ENCODE assay signal across 8 cellular contexts in genomic region chr16:85564277-85565051, GRCh38. TPM values are rescaled to one million over a fixed set of nuclear protein-coding genes. Genes with fewer than 3 reads are reported as not detected.
DNase-seq lines count a peak whose midpoint lies in the region; ATAC-seq and TF ChIP-seq lines count a peak whose summit lies in the region.

No MANE protein-coding gene starts in this region.

- 70 to 82% methylated on average over 11 to 14 of the region's 16 CpGs for WGBS in esophagus squamous epithelium, 2 donors

- DNase-seq in RWPE2 (ENCODE audit: low spot score) (no peak), esophagus squamous epithelium (lab: John Stamatoyannopoulos, UW) (no peak), kidney tubule cell (ENCODE audit: low spot score) (no peak), hippocampal formation (lab: John Stamatoyannopoulos, UW) (no peak)
- DNase-seq in stimulated activated CD4-positive, alpha-beta T cell treated with anti-CD3 and anti-CD28 coated beads, Interleukin-4, amount 100 ng/mL, for 24 hours, result peak; percentile 51

- H3K9me3 ChIP-seq in RWPE2 (ENCODE audit: severe bottlenecking) (no peaks in the 10 kb centered on the region), esophagus squamous epithelium (no peaks in the 10 kb centered on the region)

- peaks cover 4% of the 10 kb centered on the region for H3K4me1 ChIP-seq in RWPE2 (ENCODE audit: insufficient read depth, poor library complexity, severe bottlenecking)
- H3K4me1 ChIP-seq in esophagus squamous epithelium, result peaks cover 2 to 51% (median 11%) of the 10 kb centered on the region in 3 donors

- ATAC-seq in RWPE2 (ENCODE audit: low read depth), result no peak
- ATAC-seq in GM18867 (IDR thresholded peaks at IDR 0.05; ENCODE audit: unreplicated experiment), result no peak
- ATAC-seq in HG02981 (IDR thresholded peaks at IDR 0.05; ENCODE audit: unreplicated experiment), result no peak

- intact Hi-C loops in esophagus squamous epithelium (cut with DNase I), result no loop called here

- H3K27me3 ChIP-seq in RWPE2 (ENCODE audit: insufficient read depth, poor library complexity, severe bottlenecking), result no peaks in the 10 kb centered on the region
- no peaks in the 10 kb centered on the region for H3K27me3 ChIP-seq in esophagus squamous epithelium

- H3K27ac ChIP-seq in RWPE2 (ENCODE audit: poor library complexity, severe bottlenecking) (no peak overlapping the region), esophagus squamous epithelium (peak overlapping the region in 1 of 4 donors; percentile 56)

- H3K36me3 ChIP-seq in RWPE2 (ENCODE audit: low read depth) (no peaks in the 10 kb centered on the region), esophagus squamous epithelium (no peaks in the 10 kb centered on the region)

- no peak for TF ChIP-seq POLR2A in esophagus squamous epithelium (IDR thresholded peaks at IDR 0.05)

- no peak overlapping the region for H3K4me3 ChIP-seq in RWPE2 (ENCODE audit: severe bottlenecking)
- H3K4me3 ChIP-seq in esophagus squamous epithelium, result no peak overlapping the region

- TF ChIP-seq CTCF in GM12872 (IDR thresholded peaks at IDR 0.05; ENCODE audit: insufficient read depth, low read depth, low read length) (peak; percentile 73), RWPE2 (IDR thresholded peaks at IDR 0.05; ENCODE audit: poor library complexity, severe bottlenecking) (peak; percentile 44), esophagus squamous epithelium (IDR thresholded peaks at IDR 0.05) (peak in 4 of 6 experiments; percentile 16 to 49 (median 26))

RNA-seq across cellular contexts. Expression of gene GSE1, which starts 48.7 kb away (rescaled TPM):
- 10 to 100 TPM; 24.6 to 33.6 (median 28.9) TPM for total RNA-seq in esophagus squamous epithelium
